Comparison of ENCODE assay signal across 9 cellular contexts in genomic region chr3:52495777-52496602, GRCh38. TPM values are rescaled to one million over a fixed set of nuclear protein-coding genes. Genes with fewer than 3 reads are reported as not detected.
DNase-seq lines count a peak whose midpoint lies in the region; ATAC-seq and TF ChIP-seq lines count a peak whose summit lies in the region.
"Had no signal": no experiment of that assay in that cellular context is flagged by ENCODE, and none has a peak within 500 bp of the region (broad histone marks: within the 10 kb centered on the region; RNA-seq: fewer than 3 reads in every experiment).

No MANE protein-coding gene starts in this region.

- H3K27me3 Mint-ChIP-seq in GM23338 (ENCODE audit: insufficient read depth, low read depth, poor library complexity): peaks cover 12% of the 10 kb centered on the region
- no peaks in the 10 kb centered on the region for H3K27me3 Mint-ChIP-seq in natural killer cell treated with Interleukin-12 subunit alpha and Interleukin-12 subunit beta and Interleukin-15 and Interleukin-18, amount 100 ng/mL, for 72 hours

- peaks cover 13% of the 10 kb centered on the region for H3K36me3 Mint-ChIP-seq in GM23338 (ENCODE audit: low read depth)
- H3K36me3 Mint-ChIP-seq in natural killer cell treated with Interleukin-12 subunit alpha and Interleukin-12 subunit beta and Interleukin-15 and Interleukin-18, amount 100 ng/mL, for 72 hours: no peaks in the 10 kb centered on the region

- no peaks in the 10 kb centered on the region for H3K9me2 ChIP-seq in GM23338 (ENCODE audit: insufficient read depth)

- H3K4me1 ChIP-seq in fibroblast of lung (ENCODE audit: control insufficient read depth, extremely low read depth, insufficient read depth, low read length) (peaks cover 8% of the 10 kb centered on the region), GM23338 (ENCODE audit: insufficient read depth) (no peaks in the 10 kb centered on the region)
- H3K4me1 ChIP-seq in effector memory CD4-positive, alpha-beta T cell (ENCODE audit: control insufficient read depth, insufficient read depth, low read length, poor library complexity, severe bottlenecking): no peaks in the 10 kb centered on the region

- H4K20me1 ChIP-seq in fibroblast of lung (ENCODE audit: control insufficient read depth, extremely low read depth, insufficient read depth, low read length) (no peaks in the 10 kb centered on the region), GM23338 (replicated peaks; ENCODE audit: insufficient read depth) (no peaks in the 10 kb centered on the region)

- H3K27ac ChIP-seq in fibroblast of lung (ENCODE audit: insufficient read depth, low read length) (no peak overlapping the region), GM23338 (ENCODE audit: low read depth) (no peak overlapping the region)
- no peak overlapping the region for H3K27ac ChIP-seq in effector memory CD4-positive, alpha-beta T cell (ENCODE audit: insufficient read depth, low read length, poor library complexity, severe bottlenecking)

- no peak for TF ChIP-seq CTCF in fibroblast of lung (conservative IDR thresholded peaks at IDR 0.05 in 1 of 2, IDR thresholded peaks at IDR 0.05 in 1 of 2; ENCODE audit: low read depth in 1 of 2, low read length in 2 of 2)
- no peak for TF ChIP-seq CTCF in GM23338 (conservative IDR thresholded peaks at IDR 0.05; ENCODE audit: low read depth in 2 of 2)

- DNase-seq in AG20443 (ENCODE audit: low spot score) (peak; percentile 79), fibroblast of lung (ENCODE audit: low read depth in 2 of 2) (peak; percentile 57 to 62), myocyte (ENCODE audit: low read depth) (peak; percentile 83), GM23338 (ENCODE audit: low spot score) (no peak), COLO829 (ENCODE audit: low spot score) (no peak)
- DNase-seq in effector memory CD4-positive, alpha-beta T cell: no peak
- DNase-seq in natural killer cell treated with Interleukin-12 subunit alpha and Interleukin-12 subunit beta and Interleukin-15 and Interleukin-18, amount 100 ng/mL, for 72 hours (ENCODE audit: low spot score): no peak
- DNase-seq: NCI-H187 treated with DMSO at 0.1 percent for 48 hours had no signal

- H3F3A ChIP-seq in GM23338 (replicated peaks; ENCODE audit: low read depth): no peaks in the 10 kb centered on the region

- H3K9me3 ChIP-seq in fibroblast of lung (ENCODE audit: control insufficient read depth, insufficient read depth, low read depth, low read length): no peaks in the 10 kb centered on the region
- no peaks in the 10 kb centered on the region for H3K9me3 ChIP-seq in effector memory CD4-positive, alpha-beta T cell (ENCODE audit: control insufficient read depth, low read length)

- ATAC-seq in SK-N-SH treated with all-trans-retinoic acid at 6 μM for 48 hours (peak; percentile 50), GM23338 (no peak)
- no peak for ATAC-seq in natural killer cell treated with Interleukin-12 subunit alpha and Interleukin-12 subunit beta and Interleukin-15 and Interleukin-18, amount 100 ng/mL, for 72 hours

- peaks cover 8% of the 10 kb centered on the region; the same call in 2 of the 3 replicates for H3K4me1 Mint-ChIP-seq in GM23338
- H3K4me1 Mint-ChIP-seq in natural killer cell treated with Interleukin-12 subunit alpha and Interleukin-12 subunit beta and Interleukin-15 and Interleukin-18, amount 100 ng/mL, for 72 hours (ENCODE audit: low read depth in 2 of 2): peaks cover 0 to 19% of the 10 kb centered on the region in 2 donors

- H3K36me3 ChIP-seq in fibroblast of lung (ENCODE audit: control insufficient read depth, insufficient read depth, low read length): peaks cover 10% of the 10 kb centered on the region
- H3K36me3 ChIP-seq in GM23338 (ENCODE audit: insufficient read depth): no peaks in the 10 kb centered on the region
- H3K36me3 ChIP-seq in effector memory CD4-positive, alpha-beta T cell (ENCODE audit: control insufficient read depth, insufficient read depth, low read length): peaks cover 23% of the 10 kb centered on the region

- no peak overlapping the region for H3K4me3 Mint-ChIP-seq in GM23338
- no peak overlapping the region for H3K4me3 Mint-ChIP-seq in natural killer cell treated with Interleukin-12 subunit alpha and Interleukin-12 subunit beta and Interleukin-15 and Interleukin-18, amount 100 ng/mL, for 72 hours

- H3K4me3 ChIP-seq in fibroblast of lung (replicated peaks in 1 of 4; ENCODE audit: control extremely low read depth in 1 of 4, insufficient read depth in 1 of 4, low read depth in 3 of 4, low read length in 4 of 4) (no peak overlapping the region), GM23338 (no peak overlapping the region)
- no peak overlapping the region for H3K4me3 ChIP-seq in effector memory CD4-positive, alpha-beta T cell (ENCODE audit: insufficient read depth, low read depth, low read length, poor library complexity, severe bottlenecking)

- H2AFZ ChIP-seq in fibroblast of lung (ENCODE audit: low read length): no peak overlapping the region
- no peak overlapping the region; the same call in 1 of the 2 replicates for H2AFZ ChIP-seq in GM23338

- H3K9ac ChIP-seq in fibroblast of lung (ENCODE audit: insufficient read depth, low read length): no peak overlapping the region

- H3K27ac Mint-ChIP-seq in GM23338: no peak overlapping the region
- H3K27ac Mint-ChIP-seq in natural killer cell treated with Interleukin-12 subunit alpha and Interleukin-12 subunit beta and Interleukin-15 and Interleukin-18, amount 100 ng/mL, for 72 hours: no peak overlapping the region

- H3K4me2 ChIP-seq in fibroblast of lung (ENCODE audit: extremely low read depth, insufficient read depth, low read length) (no peak overlapping the region), GM23338 (no peak overlapping the region)

- H3K79me2 ChIP-seq in fibroblast of lung (ENCODE audit: control insufficient read depth, insufficient read depth, low read length) (no peaks in the 10 kb centered on the region), GM23338 (replicated peaks; ENCODE audit: insufficient read depth) (no peaks in the 10 kb centered on the region)

- no peaks in the 10 kb centered on the region for H3K9me3 Mint-ChIP-seq in GM23338
- H3K9me3 Mint-ChIP-seq in natural killer cell treated with Interleukin-12 subunit alpha and Interleukin-12 subunit beta and Interleukin-15 and Interleukin-18, amount 100 ng/mL, for 72 hours: no peaks in the 10 kb centered on the region

- no peaks in the 10 kb centered on the region for H3K27me3 ChIP-seq in fibroblast of lung (ENCODE audit: control insufficient read depth, insufficient read depth, low read length)
- H3K27me3 ChIP-seq in GM23338 (ENCODE audit: insufficient read depth): no peaks in the 10 kb centered on the region
- no peaks in the 10 kb centered on the region for H3K27me3 ChIP-seq in effector memory CD4-positive, alpha-beta T cell (replicated peaks; ENCODE audit: control insufficient read depth, insufficient read depth, low read length, poor library complexity, severe bottlenecking)

RNA-seq across cellular contexts. Expression of gene STAB1, which starts 0.9 kb away (rescaled TPM):
- under 0.01 TPM in 2 replicates for total RNA-seq in fibroblast of lung
- polyA plus RNA-seq in fibroblast of lung: 0.03 and 0.09 TPM in 2 replicates
- 0.01 and 0.07 TPM in 2 replicates for polyA plus RNA-seq in fibroblast of lung (2012)
- 0.33 TPM in 1 of 2 replicates, not detected in the other for polyA minus RNA-seq in fibroblast of lung (ENCODE audit: low replicate concordance)
- 0.16 and 0.59 TPM in 2 replicates for total RNA-seq in myocyte
- 0.15 TPM for polyA plus RNA-seq in myocyte (2012)
- total RNA-seq in GM23338 (2014; rRNA removed; shearing (Covaris generic)): 0.90 and 3.0 TPM in 2 replicates
- polyA plus RNA-seq in GM23338 (2016; fragmentation: Nextera tagmentation; extraction: Ambion mirVana): 1.1 and 1.9 TPM in 2 replicates
- under 1 TPM; 0.57 to 0.92 TPM for total RNA-seq in natural killer cell treated with Interleukin-12 subunit alpha and Interleukin-12 subunit beta and Interleukin-15 and Interleukin-18, amount 100 ng/mL, for 72 hours

RNA-seq across cellular contexts. Expression of gene NT5DC2, which starts 37.7 kb away (rescaled TPM):
- total RNA-seq in fibroblast of lung (18.0 and 20.3 TPM in 2 replicates), myocyte (45.0 and 50.3 TPM in 2 replicates)
- polyA plus RNA-seq in fibroblast of lung (61.5 and 83.6 TPM in 2 replicates), GM23338 (2016; fragmentation: Nextera tagmentation; extraction: Ambion mirVana) (260 and 269 TPM in 2 replicates)
- 96.2 and 142 TPM in 2 replicates for polyA plus RNA-seq in fibroblast of lung (2012)
- polyA minus RNA-seq in fibroblast of lung (ENCODE audit: low replicate concordance): 481 and 521 TPM in 2 replicates
- polyA plus RNA-seq in myocyte (2012): 117 TPM
- 287 and 324 TPM in 2 replicates for total RNA-seq in GM23338 (2014; rRNA removed; shearing (Covaris generic))
- 100 to 1,000 TPM in 1 of 2 donors, 10 to 100 TPM in 1; 59.7 to 166 TPM for total RNA-seq in natural killer cell treated with Interleukin-12 subunit alpha and Interleukin-12 subunit beta and Interleukin-15 and Interleukin-18, amount 100 ng/mL, for 72 hours

RNA-seq across cellular contexts. Expression of gene UQCC5, which starts 40.4 kb away (rescaled TPM):
- total RNA-seq in fibroblast of lung: 5.1 and 9.4 TPM in 2 replicates
- polyA plus RNA-seq in fibroblast of lung: 12.3 and 13.8 TPM in 2 replicates
- polyA plus RNA-seq in fibroblast of lung (2012): 59.2 and 79.3 TPM in 2 replicates
- polyA minus RNA-seq in fibroblast of lung (ENCODE audit: low replicate concordance): 4.7 and 15.7 TPM in 2 replicates
- total RNA-seq in myocyte: 1.6 and 22.1 TPM in 2 replicates
- 106 TPM for polyA plus RNA-seq in myocyte (2012)
- 1.6 and 2.6 TPM in 2 replicates for total RNA-seq in GM23338 (2014; rRNA removed; shearing (Covaris generic))
- 156 and 157 TPM in 2 replicates for polyA plus RNA-seq in GM23338 (2016; fragmentation: Nextera tagmentation; extraction: Ambion mirVana)
- total RNA-seq in natural killer cell treated with Interleukin-12 subunit alpha and Interleukin-12 subunit beta and Interleukin-15 and Interleukin-18, amount 100 ng/mL, for 72 hours: 10 to 100 TPM in 1 of 2 donors, 1 to 10 TPM in 1; 6.7 to 18.0 TPM

RNA-seq across cellular contexts. Expression of gene NISCH, which starts 40.6 kb away (rescaled TPM):
- total RNA-seq in fibroblast of lung: 51.4 and 69.9 TPM in 2 replicates
- 30.8 and 31.1 TPM in 2 replicates for polyA plus RNA-seq in fibroblast of lung
- 29.8 and 33.1 TPM in 2 replicates for polyA plus RNA-seq in fibroblast of lung (2012)
- 96.5 and 108 TPM in 2 replicates for polyA minus RNA-seq in fibroblast of lung (ENCODE audit: low replicate concordance)
- 63.9 and 93.0 TPM in 2 replicates for total RNA-seq in myocyte
- 105 TPM for polyA plus RNA-seq in myocyte (2012)
- 65.9 and 76.4 TPM in 2 replicates for total RNA-seq in GM23338 (2014; rRNA removed; shearing (Covaris generic))
- polyA plus RNA-seq in GM23338 (2016; fragmentation: Nextera tagmentation; extraction: Ambion mirVana): 16.7 and 18.4 TPM in 2 replicates
- total RNA-seq in natural killer cell treated with Interleukin-12 subunit alpha and Interleukin-12 subunit beta and Interleukin-15 and Interleukin-18, amount 100 ng/mL, for 72 hours: 100 to 1,000 TPM in 1 of 2 donors, 10 to 100 TPM in 1; 72.5 to 116 TPM

RNA-seq across cellular contexts. Expression of gene TNNC1, which starts 42.1 kb away (rescaled TPM):
- 0.33 and 0.51 TPM in 2 replicates for total RNA-seq in fibroblast of lung
- polyA plus RNA-seq in fibroblast of lung: 0.69 and 0.89 TPM in 2 replicates
- polyA plus RNA-seq in fibroblast of lung (2012): 0.70 and 1.3 TPM in 2 replicates
- not detected in 2 replicates for polyA minus RNA-seq in fibroblast of lung (ENCODE audit: low replicate concordance)
- 3,730 and 3,876 TPM in 2 replicates for total RNA-seq in myocyte
- 2,191 TPM for polyA plus RNA-seq in myocyte (2012)
- total RNA-seq in GM23338 (2014; rRNA removed; shearing (Covaris generic)): 1.7 and 6.5 TPM in 2 replicates
- 6.9 and 8.3 TPM in 2 replicates for polyA plus RNA-seq in GM23338 (2016; fragmentation: Nextera tagmentation; extraction: Ambion mirVana)
- not detected for total RNA-seq in natural killer cell treated with Interleukin-12 subunit alpha and Interleukin-12 subunit beta and Interleukin-15 and Interleukin-18, amount 100 ng/mL, for 72 hours

Comparison
In these comparisons a context has a peak if more than half of its experiments do, and no peak if none do; other contexts are left out.
1. DNase-seq: peak in AG20443 (single experiment), fibroblast of lung (2 of 2) and myocyte (single experiment); none in GM23338 (single experiment), effector memory CD4-positive, alpha-beta T cell (0 of 3), COLO829 (single experiment) and natural killer cell treated with Interleukin-12 subunit alpha and Interleukin-12 subunit beta and Interleukin-15 and Interleukin-18, amount 100 ng/mL, for 72 hours (single experiment).